In genomic region chr1:84271452-84272273, GRCh38 we compare ENCODE assay signal across 8 cellular contexts. TPM values are rescaled to one million over a fixed set of nuclear protein-coding genes. Genes with fewer than 3 reads are reported as not detected.
DNase-seq lines count a peak whose midpoint lies in the region; ATAC-seq, FAIRE-seq and TF ChIP-seq lines count a peak whose summit lies in the region.

No MANE protein-coding gene starts in this region.

- no peak overlapping the region; a peak in 2 of 7 replicates for H3K9ac ChIP-seq in H1 (replicated peaks in 1 of 4; ENCODE audit: extremely low read depth in 1 of 4, low read depth in 3 of 4, low read length in 3 of 4)

- H3K14ac ChIP-seq in H1 (ENCODE audit: insufficient read length), result no peak overlapping the region

- no peaks in the 10 kb centered on the region for H3K27me3 Mint-ChIP-seq in MCF 10A (ENCODE audit: insufficient read depth, unreplicated experiment)

- no peak overlapping the region for H2BK15ac ChIP-seq in H1 (ENCODE audit: low read length)

- no peak for FAIRE-seq in H1 (lab: Jason Lieb, UNC)

- intact Hi-C loops in breast epithelium (cut with DNase I; ENCODE audit: low total_unique reads), result no loop called here
- intact Hi-C loops in MCF 10A (cut with micrococcal nuclease), result no loop called here
- intact Hi-C loops in stomach (cut with DNase I; ENCODE audit: low total_unique reads), result no loop called here

- H3K4me3 Mint-ChIP-seq in MCF 10A (ENCODE audit: unreplicated experiment), result no peak overlapping the region

- no peak overlapping the region for H3K4ac ChIP-seq in H1 (replicated peaks; ENCODE audit: insufficient read length, low read depth, low read length)

- H4K8ac ChIP-seq in H1 (ENCODE audit: extremely low read depth, insufficient read depth, low read length), result no peak overlapping the region

- no peak overlapping the region for H3K23ac ChIP-seq in H1 (ENCODE audit: insufficient read length)

- no peak overlapping the region for H4K5ac ChIP-seq in H1 (ENCODE audit: insufficient read length, low read depth, low read length)

- H3K36me3 ChIP-seq in breast epithelium (no peaks in the 10 kb centered on the region), H1 (ENCODE audit: control insufficient read depth in 2 of 4, insufficient read depth in 4 of 4, low read length in 3 of 4) (no peaks in the 10 kb centered on the region), stomach (no peaks in the 10 kb centered on the region)

- no peaks in the 10 kb centered on the region; the same call in 1 of the 2 replicates for H3K23me2 ChIP-seq in H1 (ENCODE audit: low read depth, low read length)

- H3K27me3 ChIP-seq in breast epithelium (no peaks in the 10 kb centered on the region), H1 (replicated peaks in 1 of 4; ENCODE audit: control insufficient read depth in 3 of 4, extremely low read depth in 1 of 4, insufficient read depth in 3 of 4, low read length in 3 of 4) (no peaks in the 10 kb centered on the region), stomach (no peaks in the 10 kb centered on the region)

- H3K4me1 ChIP-seq in breast epithelium (no peaks in the 10 kb centered on the region), H1 (replicated peaks in 1 of 4; ENCODE audit: control insufficient read depth in 3 of 4, insufficient read depth in 4 of 4, low read length in 3 of 4) (peaks cover 0 to 11% (median 2%) of the 10 kb centered on the region in 4 experiments; a peak in 3 of 7 replicates), stomach (peaks cover 14 to 24% (median 19%) of the 10 kb centered on the region in 4 donors)

- H2BK20ac ChIP-seq in H1 (ENCODE audit: low read length), result no peak overlapping the region

- no peak overlapping the region for H2BK120ac ChIP-seq in H1 (replicated peaks; ENCODE audit: low read depth, low read length)

- TF ChIP-seq EP300 in H1 (IDR thresholded peaks at IDR 0.05; ENCODE audit: borderline replicate concordance in 1 of 2, low read depth in 2 of 2, low read length in 2 of 2) (no peak), stomach (IDR thresholded peaks at IDR 0.05) (no peak)

- no peak overlapping the region for H3K27ac Mint-ChIP-seq in MCF 10A (ENCODE audit: low read depth, unreplicated experiment)

- no peaks in the 10 kb centered on the region for H3K79me2 ChIP-seq in H1 (ENCODE audit: control insufficient read depth in 1 of 2, insufficient read depth in 2 of 2, low read length in 2 of 2)

- no peaks in the 10 kb centered on the region for H3K79me1 ChIP-seq in H1 (ENCODE audit: low read depth, low read length)

- H3K9me3 Mint-ChIP-seq in MCF 10A (ENCODE audit: unreplicated experiment), result no peaks in the 10 kb centered on the region

- 54% methylated on average over 7 of the region's 7 CpGs; no CpG with 5 or more reads in 1 of the 2 experiments for WGBS in H1 (ENCODE audit: extremely low coverage in 1 of 2, insufficient coverage in 1 of 2, insufficient read length in 1 of 2, insufficient replicate concordance in 2 of 2, low coverage in 1 of 2, low lambda C conversion rate in 2 of 2, missing lambda C conversion rate in 1 of 2), 2 experiments
- WGBS in stomach, 5 donors, result 17 to 32% (median 22%) methylated on average over 7 of the region's 7 CpGs

- H3K56ac ChIP-seq in H1 (replicated peaks; ENCODE audit: insufficient read length, low read depth, low read length), result no peak overlapping the region

- H3K9me3 ChIP-seq in breast epithelium, result no peaks in the 10 kb centered on the region
- H3K9me3 ChIP-seq in H1 (ENCODE audit: insufficient read depth in 2 of 2, low read depth in 1 of 2, low read length in 1 of 2), result no peaks in the 10 kb centered on the region
- H3K9me3 ChIP-seq in stomach, result no peaks in the 10 kb centered on the region

- peaks cover 6% of the 10 kb centered on the region for H3K4me1 Mint-ChIP-seq in MCF 10A (ENCODE audit: insufficient read depth, unreplicated experiment)

- POLR2A ChIA-PET in MCF 10A (lab: Yijun Ruan, JAX) (interaction anchor here (0.8 kb wide), 1 partner anchor 31 kb away, joined by 3 read pairs; no protein-coding TSS in a partner anchor), H1 (lab: Charles Lee; ENCODE audit: partially characterized antibody) (no interaction called here)

- no TSS peak for BruUV-seq in MCF 10A (replicated peaks; lab: Mats Ljungman, UMichigan)

- no peak for TF ChIP-seq CTCF in breast epithelium (IDR thresholded peaks at IDR 0.05)
- no peak for TF ChIP-seq CTCF in MCF 10A (IDR thresholded peaks at IDR 0.05; ENCODE audit: unreplicated experiment)
- TF ChIP-seq CTCF in H1 (IDR thresholded peaks at IDR 0.05; ENCODE audit: control extremely low read depth in 1 of 3, insufficient read depth in 1 of 3, low read depth in 1 of 3, low read length in 3 of 3), result no peak
- no peak for TF ChIP-seq CTCF in stomach (IDR thresholded peaks at IDR 0.05)

- TF ChIP-seq POLR2A in breast epithelium (IDR thresholded peaks at IDR 0.05) (no peak), H1 (IDR thresholded peaks at IDR 0.05; ENCODE audit: control extremely low read depth in 1 of 2, low read depth in 2 of 2, low read length in 2 of 2) (no peak), stomach (IDR thresholded peaks at IDR 0.05) (no peak)

- 0 out of 2 replicates have a peak overlapping the region, but pooled peaks have one; percentile 10 for H2BK12ac ChIP-seq in H1 (ENCODE audit: low read depth, low read length)

- no peaks in the 10 kb centered on the region for H3K36me3 Mint-ChIP-seq in MCF 10A (ENCODE audit: insufficient read depth, unreplicated experiment)

- H2AFZ ChIP-seq in H1 (ENCODE audit: low read length), result no peak overlapping the region

- H3K27ac ChIP-seq in breast epithelium (peak overlapping the region; percentile 5 to 71), H1 (ENCODE audit: low read depth, low read length) (no peak overlapping the region), stomach (peak overlapping the region; percentile 69 to 86 (median 77))

- no peak overlapping the region for H3K4me3 ChIP-seq in breast epithelium
- H3K4me3 ChIP-seq in H1 (ENCODE audit: extremely low read depth in 1 of 4, insufficient read depth in 2 of 4, low read depth in 3 of 4, low read length in 4 of 4), result no peak overlapping the region
- no peak overlapping the region for H3K4me3 ChIP-seq in stomach

- no peak overlapping the region for H2AK5ac ChIP-seq in H1 (ENCODE audit: low read depth, low read length)

- no peak overlapping the region for H3K18ac ChIP-seq in H1 (ENCODE audit: extremely low read depth, low read length)

- TF ChIP-seq RAD21 in H1 (IDR thresholded peaks at IDR 0.05 in 1 of 2, conservative IDR thresholded peaks at IDR 0.05 in 1 of 2; ENCODE audit: low read depth in 2 of 2, low read length in 2 of 2), result no peak

- peak overlapping the region; percentile 22 to 37; a peak in 2 of 4 replicates for H3K4me2 ChIP-seq in H1 (ENCODE audit: insufficient read depth in 1 of 2, low read depth in 2 of 2, low read length in 2 of 2)

- no peaks in the 10 kb centered on the region for H4K20me1 ChIP-seq in H1 (replicated peaks in 1 of 2; ENCODE audit: control insufficient read depth in 1 of 2, insufficient read depth in 2 of 2, low read length in 2 of 2)

- DNase-seq in breast epithelium (ENCODE audit: low spot score in 2 of 2) (no peak), MCF 10A (ENCODE audit: unreplicated experiment) (no peak), NCI-H2227 (lab: John Stamatoyannopoulos, UW; ENCODE audit: unreplicated experiment) (peak; percentile 11), H1 (ENCODE audit: low read depth in 1 of 2, low spot score in 2 of 2) (no peak), stomach (peak; percentile 34), NCI-H524 (lab: John Stamatoyannopoulos, UW) (no peak), foreskin melanocyte (no peak)

- ATAC-seq in HG02870 (IDR thresholded peaks at IDR 0.05; ENCODE audit: unreplicated experiment), result peak; percentile 96

- CTCF ChIA-PET in MCF 10A (lab: Yijun Ruan, JAX) (interaction anchor here (1.1 kb wide), 1 partner anchor 161 kb away, joined by 7 read pairs; no protein-coding TSS in a partner anchor), H1 (lab: Charles Lee; ENCODE audit: partially characterized antibody) (no interaction called here)

- no peak overlapping the region for H4K91ac ChIP-seq in H1 (replicated peaks; ENCODE audit: insufficient read length, low read length)

- no peak overlapping the region for H2BK5ac ChIP-seq in H1 (ENCODE audit: low read depth, low read length)

TF ChIP-seq in H1, 55 proteins besides CTCF, POLR2A, EP300 and RAD21:
- no peak for TF ChIP-seq GTF2F1 (IDR thresholded peaks at IDR 0.05; ENCODE audit: borderline replicate concordance, low read depth, low read length)
- TF ChIP-seq TBP (IDR thresholded peaks at IDR 0.05; ENCODE audit: low read depth, low read length), result no peak
- TF ChIP-seq MAFK (IDR thresholded peaks at IDR 0.05; ENCODE audit: low read depth, low read length), result no peak
- TF ChIP-seq ASH2L (IDR thresholded peaks at IDR 0.05; ENCODE audit: low read length), result no peak
- TF ChIP-seq ZNF274 (IDR thresholded peaks at IDR 0.05; ENCODE audit: borderline replicate concordance, extremely low read depth, low read length), result no peak
- TF ChIP-seq, protein P1, sequence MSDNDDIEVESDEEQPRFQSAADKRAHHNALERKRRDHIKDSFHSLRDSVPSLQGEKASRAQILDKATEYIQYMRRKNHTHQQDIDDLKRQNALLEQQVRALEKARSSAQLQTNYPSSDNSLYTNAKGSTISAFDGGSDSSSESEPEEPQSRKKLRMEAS (IDR thresholded peaks at IDR 0.05), result no peak
- no peak for TF ChIP-seq USF2 (IDR thresholded peaks at IDR 0.05; ENCODE audit: low read length)
- no peak for TF ChIP-seq SIX5 (IDR thresholded peaks at IDR 0.05; ENCODE audit: low read depth, low read length)
- TF ChIP-seq KDM5A (IDR thresholded peaks at IDR 0.05; ENCODE audit: low read length), result no peak

RNA-seq across cellular contexts. Expression of gene SAMD13, which starts 29.8 kb away (rescaled TPM):
- total RNA-seq in breast epithelium (1 to 10 TPM; 2.1 to 3.1 (median 2.6) TPM), MCF 10A (2022) (1.2 and 1.3 TPM in 2 replicates), stomach (1 to 10 TPM in 3 of 5 donors, not detected in 2; 1.4 to 7.5 (median 1.7) TPM)
- 1.8 and 2.3 TPM in 2 replicates for total RNA-seq in H1 (2021; fragmentation: NEBNext Ultra II Directional; extraction: Animal tissue kit (Norgen Biotek cat#: 25700))
- polyA plus RNA-seq in H1 (2011; rRNA removed) (0.66 and 0.86 TPM in 2 replicates), stomach (1 to 10 TPM; 1.7 to 9.0 (median 6.5) TPM)
- 1.6 TPM for polyA plus RNA-seq in H1 (2011; cell fraction: cytosol; rRNA removed)
- polyA plus RNA-seq in H1 (2011; cell fraction: nucleus; rRNA removed), result 0.50 TPM
- 1.1 to 4.4 TPM (median 1.3 TPM) in 4 replicates for polyA plus RNA-seq in H1 (2012, experiment 1 of 2)
- polyA plus RNA-seq in H1 (2012, experiment 2 of 2), result 0.89 TPM
- 1.0 TPM for polyA plus RNA-seq in H1 (2013, experiment 1 of 2)
- polyA plus RNA-seq in H1 (2013, experiment 2 of 2), result 0.72 TPM
- polyA minus RNA-seq in H1 (2011; rRNA and poly(A)+ RNA removed), result 0.57 and 0.68 TPM in 2 replicates
- 2.0 TPM for polyA minus RNA-seq in H1 (2011; cell fraction: cytosol; rRNA and poly(A)+ RNA removed)
- polyA minus RNA-seq in H1 (2011; cell fraction: nucleus; rRNA and poly(A)+ RNA removed), result 3.0 TPM

Comparison
In these comparisons a context has a peak if more than half of its experiments do, and no peak if none do; other contexts are left out.
1. DNase-seq: peak in NCI-H2227 (single experiment) and stomach (single experiment); none in breast epithelium (0 of 2), MCF 10A (single experiment), H1 (0 of 2), NCI-H524 (0 of 2) and foreskin melanocyte (single experiment).